In genomic region chr6:47680056-47680455, GRCh38 we compare ENCODE assay signal across 17 cellular contexts. TPM values are rescaled to one million over a fixed set of nuclear protein-coding genes. Genes with fewer than 3 reads are reported as not detected.
"Had no signal": no experiment of that assay in that cellular context is flagged by ENCODE, and none has a peak within 500 bp of the region (broad histone marks: within the 10 kb centered on the region; RNA-seq: fewer than 3 reads in every experiment).

No MANE protein-coding gene starts in this region.

- H3K27ac Mint-ChIP-seq: activated CD4-positive, alpha-beta memory T cell treated with anti-CD3 and anti-CD28 coated beads for 36 hours; nephron progenitor cell; stimulated activated naive B cell treated with anti-CD40 and anti-IgM and Interleukin-4, amounts not matched to agents 10 μg/mL and 1 μg/mL and 100 μg/mL, for 72 hours; type B pancreatic cell had no signal

- H3K27me3 Mint-ChIP-seq: type B pancreatic cell had no signal

- ATAC-seq: heart left ventricle; left ventricle myocardium superior; stimulated activated naive B cell treated with anti-CD40 and anti-IgM and Interleukin-4, amounts not matched to agents 10 μg/mL and 1 μg/mL and 100 μg/mL, for 72 hours had no signal

- H3K4me3 Mint-ChIP-seq: activated CD4-positive, alpha-beta memory T cell treated with anti-CD3 and anti-CD28 coated beads for 36 hours; nephron progenitor cell; stimulated activated naive B cell treated with anti-CD40 and anti-IgM and Interleukin-4, amounts not matched to agents 10 μg/mL and 1 μg/mL and 100 μg/mL, for 72 hours; type B pancreatic cell had no signal

- H3K4me1 Mint-ChIP-seq: nephron progenitor cell; stimulated activated naive B cell treated with anti-CD40 and anti-IgM and Interleukin-4, amounts not matched to agents 10 μg/mL and 1 μg/mL and 100 μg/mL, for 72 hours had no signal

- H3K9me3 Mint-ChIP-seq: activated CD4-positive, alpha-beta memory T cell treated with anti-CD3 and anti-CD28 coated beads for 36 hours; nephron progenitor cell; stimulated activated naive B cell treated with anti-CD40 and anti-IgM and Interleukin-4, amounts not matched to agents 10 μg/mL and 1 μg/mL and 100 μg/mL, for 72 hours; type B pancreatic cell had no signal

- H3K36me3 ChIP-seq: colonic mucosa, heart left ventricle, prostate gland, sigmoid colon had no signal

- H3K9me3 ChIP-seq: colonic mucosa, prostate gland, sigmoid colon had no signal

- DNase-seq: activated CD4-positive, alpha-beta memory T cell treated with anti-CD3 and anti-CD28 coated beads for 36 hours; activated gamma-delta T cell treated with Interleukin-2 at 50 U/mL for 16 hours; activated T-cell treated with anti-CD3 and anti-CD28 coated beads, Interleukin-2, amount 50 U/mL, for 48 hours; caudate nucleus; colonic mucosa; foreskin melanocyte; heart left ventricle; islet precursor cell; left ventricle myocardium superior; mesendoderm; nephron progenitor cell; sigmoid colon; stimulated activated CD4-positive, alpha-beta T cell treated with anti-CD3 and anti-CD28 coated beads, Interleukin-2, amount 100 ng/mL, for 24 hours; stimulated activated naive B cell treated with anti-CD40 and anti-IgM and Interleukin-4, amounts not matched to agents 10 μg/mL and 1 μg/mL and 100 μg/mL, for 72 hours; substantia nigra had no signal

- H3K27ac ChIP-seq: colonic mucosa, heart left ventricle, prostate gland, sigmoid colon had no signal

- H3K36me3 Mint-ChIP-seq: activated CD4-positive, alpha-beta memory T cell treated with anti-CD3 and anti-CD28 coated beads for 36 hours; stimulated activated naive B cell treated with anti-CD40 and anti-IgM and Interleukin-4, amounts not matched to agents 10 μg/mL and 1 μg/mL and 100 μg/mL, for 72 hours; type B pancreatic cell had no signal

- H3K4me3 ChIP-seq: colonic mucosa, heart left ventricle, prostate gland, sigmoid colon had no signal

- H3K4me1 ChIP-seq: colonic mucosa, heart left ventricle, prostate gland, sigmoid colon had no signal

- H3K27me3 ChIP-seq: colonic mucosa, heart left ventricle, sigmoid colon had no signal

RNA-seq across cellular contexts. Expression of gene ADGRF4, which starts 18.3 kb away (rescaled TPM):
- total RNA-seq: activated CD4-positive, alpha-beta memory T cell treated with anti-CD3 and anti-CD28 coated beads for 36 hours; left ventricle myocardium superior had no signal
